In the genomic region with DNA sequence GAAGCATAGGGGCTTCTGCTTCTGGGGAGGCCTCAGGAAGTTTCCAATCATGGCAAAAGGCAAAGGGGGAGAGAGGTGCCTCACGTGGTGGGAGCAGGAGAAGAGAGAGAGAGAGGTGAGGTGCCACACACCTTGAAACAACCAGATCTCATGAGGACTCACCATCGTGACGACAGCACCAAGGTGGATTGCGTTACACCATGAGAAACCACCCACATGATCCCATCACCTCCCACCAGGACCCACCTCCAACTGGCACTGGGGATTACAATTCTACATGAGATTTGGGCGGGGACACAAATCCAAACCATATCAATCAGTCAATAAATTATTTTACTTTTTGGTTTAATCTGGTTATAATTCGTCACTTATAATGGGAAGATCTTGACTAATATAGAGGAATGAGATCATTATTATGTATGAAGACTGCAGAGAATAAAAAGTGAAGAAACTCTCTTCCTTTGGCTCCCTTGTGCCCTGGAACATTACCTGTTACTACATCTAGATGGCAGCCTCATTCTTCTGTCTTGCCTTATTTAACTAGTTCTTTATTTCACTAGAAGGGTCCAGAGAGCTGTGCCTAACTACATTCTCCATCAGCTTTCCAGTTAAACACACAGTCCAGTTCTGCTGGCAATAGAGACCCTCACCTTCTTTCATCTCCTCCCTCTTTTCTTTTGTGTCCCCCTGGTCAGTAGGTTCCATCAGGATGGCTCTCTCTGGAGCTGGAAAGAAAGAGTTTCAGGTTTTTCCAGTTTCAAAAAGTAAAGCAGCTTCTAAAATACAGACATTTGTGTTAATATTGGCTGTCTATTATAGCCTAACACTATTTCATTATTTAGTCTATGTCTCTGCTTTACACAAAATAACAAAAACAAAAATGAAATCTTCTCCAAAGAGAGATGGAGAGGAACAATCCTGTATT, we compare ENCODE assay signal across 9 cellular contexts. TPM values are rescaled to one million over a fixed set of nuclear protein-coding genes. Genes with fewer than 3 reads are reported as not detected.
DNase-seq lines count a peak whose midpoint lies in the region; ATAC-seq, FAIRE-seq and TF ChIP-seq lines count a peak whose summit lies in the region.
"Had no signal": no experiment of that assay in that cellular context is flagged by ENCODE, and none has a peak within 500 bp of the region (broad histone marks: within the 10 kb centered on the region; RNA-seq: fewer than 3 reads in every experiment).

No MANE protein-coding gene starts in this region.

- 51% methylated on average over 6 of the region's 6 CpGs; no CpG with 5 or more reads in 1 of the 2 experiments for WGBS in endodermal cell (ENCODE audit: insufficient coverage in 1 of 2, insufficient read length in 1 of 2), 2 experiments

- DNase-seq in AG04450 (ENCODE audit: low read depth, low spot score) (no peak), NCI-H345 treated with DMSO at 0.1 percent for 48 hours (lab: John Stamatoyannopoulos, UW; ENCODE audit: unreplicated experiment) (peak; percentile 1), endodermal cell (peak; percentile 65), renal cortical epithelial cell (ENCODE audit: low read depth) (peak; percentile 41), NCI-H510A treated with DMSO at 0.1 percent for 48 hours (lab: John Stamatoyannopoulos, UW) (no peak), GM19239 (ENCODE audit: insufficient read length, low spot score) (no peak), H4 (ENCODE audit: low spot score) (no peak)

- CTCF ChIA-PET in AG04450 (lab: Charles Lee), result interaction anchor here (0.6 to 3.5 kb wide), 10 partner anchors 8 to 1846 kb away, joined by 3 to 34 read pairs (median 3); no protein-coding TSS in a partner anchor

- no peak overlapping the region for H3K27ac Mint-ChIP-seq in endodermal cell

- H3K4me3 ChIP-seq in AG04450 (ENCODE audit: low read depth, low read length) (no peak overlapping the region), endodermal cell (ENCODE audit: low read length) (no peak overlapping the region)

- H3K9me3 Mint-ChIP-seq in endodermal cell, result no peaks in the 10 kb centered on the region

- H3K36me3 Mint-ChIP-seq in endodermal cell (ENCODE audit: low read depth), result no peaks in the 10 kb centered on the region

- no peaks in the 10 kb centered on the region for H3K4me1 ChIP-seq in endodermal cell (ENCODE audit: control insufficient read depth, insufficient read depth, low read length)

- H3K4me3 Mint-ChIP-seq in endodermal cell, result no peak overlapping the region

- TF ChIP-seq CTCF in AG04450 (IDR thresholded peaks at IDR 0.05; ENCODE audit: low read depth, low read length) (peak; percentile 53), endodermal cell (conservative IDR thresholded peaks at IDR 0.05) (peak; percentile 83)

- H3K27ac ChIP-seq in AG04450 (ENCODE audit: low read depth, low read length), result no peak overlapping the region
- H3K27ac ChIP-seq in endodermal cell (ENCODE audit: low read depth, low read length), result no peak overlapping the region

- H3K4me1 Mint-ChIP-seq in endodermal cell, result peaks cover 7% of the 10 kb centered on the region

- H3K36me3 ChIP-seq in endodermal cell (ENCODE audit: control insufficient read depth, insufficient read depth, low read length), result no peaks in the 10 kb centered on the region

- POLR2A ChIA-PET in AG04450 (lab: Yijun Ruan, JAX), result no interaction called here

- H3K9ac ChIP-seq in endodermal cell (ENCODE audit: extremely low read depth, low read length, poor library complexity, severe bottlenecking), result no peak overlapping the region

- H3K9me3 ChIP-seq in AG04450 (ENCODE audit: control insufficient read depth, insufficient read depth, low read length) (no peaks in the 10 kb centered on the region), endodermal cell (ENCODE audit: control insufficient read depth, low read length) (no peaks in the 10 kb centered on the region)

- H3K27me3 Mint-ChIP-seq in endodermal cell (ENCODE audit: insufficient read depth), result peaks cover 4% of the 10 kb centered on the region

- no peak for FAIRE-seq in GM19239 (lab: Jason Lieb, UNC)

- H3K27me3 ChIP-seq in AG04450 (ENCODE audit: control insufficient read depth, insufficient read depth, low read length) (peaks cover 2% of the 10 kb centered on the region), endodermal cell (ENCODE audit: control insufficient read depth, insufficient read depth, low read length, poor library complexity, severe bottlenecking) (no peaks in the 10 kb centered on the region)

- ATAC-seq in GM21526 (IDR thresholded peaks at IDR 0.05; ENCODE audit: low FRiP score, unreplicated experiment), result peak; percentile 53

RNA-seq across cellular contexts. Expression of a gene that starts 21.7 kb away (rescaled TPM):
- not detected in 2 replicates for polyA plus RNA-seq in AG04450 (2011; rRNA removed)
- not detected in 2 replicates for polyA minus RNA-seq in AG04450 (2011; rRNA and poly(A)+ RNA removed)
- total RNA-seq in endodermal cell, result not detected
- polyA plus RNA-seq in endodermal cell (2013, experiment 1 of 2), result not detected
- not detected for polyA plus RNA-seq in endodermal cell (2013, experiment 2 of 2)
- total RNA-seq in renal cortical epithelial cell, result not detected in 2 replicates
- total RNA-seq in H4 (2014; rRNA removed; shearing (Covaris generic)), result not detected in 2 replicates
- total RNA-seq: skeletal muscle tissue had no signal

RNA-seq across cellular contexts. Expression of a gene that starts 21.9 kb away (rescaled TPM):
- polyA plus RNA-seq in AG04450 (2011; rRNA removed), result not detected in 2 replicates
- not detected in 2 replicates for polyA minus RNA-seq in AG04450 (2011; rRNA and poly(A)+ RNA removed)
- total RNA-seq in endodermal cell (not detected), renal cortical epithelial cell (1.4 and 1.8 TPM in 2 replicates)
- polyA plus RNA-seq in endodermal cell (2013, experiment 1 of 2), result not detected
- polyA plus RNA-seq in endodermal cell (2013, experiment 2 of 2), result not detected
- total RNA-seq in H4 (2014; rRNA removed; shearing (Covaris generic)), result not detected in 2 replicates
- total RNA-seq: skeletal muscle tissue had no signal

RNA-seq across cellular contexts. Expression of a gene that starts 44.8 kb away (rescaled TPM):
- not detected in 2 replicates for polyA plus RNA-seq in AG04450 (2011; rRNA removed)
- not detected in 2 replicates for polyA minus RNA-seq in AG04450 (2011; rRNA and poly(A)+ RNA removed)
- total RNA-seq in endodermal cell (not detected), renal cortical epithelial cell (not detected in 2 replicates)
- not detected for polyA plus RNA-seq in endodermal cell (2013, experiment 1 of 2)
- polyA plus RNA-seq in endodermal cell (2013, experiment 2 of 2), result not detected
- not detected in 2 replicates for total RNA-seq in H4 (2014; rRNA removed; shearing (Covaris generic))
- total RNA-seq: skeletal muscle tissue had no signal

RNA-seq across cellular contexts. Expression of a gene that starts 52.2 kb away (rescaled TPM):
- not detected in 2 replicates for polyA plus RNA-seq in AG04450 (2011; rRNA removed)
- polyA minus RNA-seq in AG04450 (2011; rRNA and poly(A)+ RNA removed), result not detected in 2 replicates
- total RNA-seq in endodermal cell (not detected), renal cortical epithelial cell (not detected in 2 replicates)
- polyA plus RNA-seq in endodermal cell (2013, experiment 1 of 2), result not detected
- not detected for polyA plus RNA-seq in endodermal cell (2013, experiment 2 of 2)
- total RNA-seq in H4 (2014; rRNA removed; shearing (Covaris generic)), result not detected in 2 replicates
- total RNA-seq: skeletal muscle tissue had no signal

Comparison
In these comparisons a context has a peak if more than half of its experiments do, and no peak if none do; other contexts are left out.
1. DNase-seq: peak in NCI-H345 treated with DMSO at 0.1 percent for 48 hours (single experiment), endodermal cell (single experiment) and renal cortical epithelial cell (single experiment); none in AG04450 (single experiment), NCI-H510A treated with DMSO at 0.1 percent for 48 hours (single experiment), GM19239 (single experiment) and H4 (single experiment).